24 cellular contexts compared by ENCODE assay signal in genomic region chr17:992933-993332, GRCh38.
"Had no signal": no experiment of that assay in that cellular context is flagged by ENCODE, and none has a peak within 500 bp of the region (broad histone marks: within the 10 kb centered on the region; RNA-seq: fewer than 3 reads in every experiment).

No MANE protein-coding gene starts in this region.

- H3K27ac Mint-ChIP-seq: activated CD4-positive, alpha-beta memory T cell treated with anti-CD3 and anti-CD28 coated beads, Interleukin-2, amount 10 ng/mL, durations not matched to agents 7 days and 5 days; activated CD4-positive, alpha-beta T cell treated with anti-CD3 and anti-CD28 coated beads for 36 hours; activated naive CD4-positive, alpha-beta T cell treated with anti-CD3 and anti-CD28 coated beads, Interleukin-2, amount 10 ng/mL, durations not matched to agents 7 days and 5 days; activated naive CD8-positive, alpha-beta T cell treated with anti-CD3 and anti-CD28 coated beads for 36 hours; activated T-cell treated with anti-CD3 and anti-CD28 coated beads, Interleukin-2, amount 50 U/mL, for 72 hours; activated T-helper 2 cell treated with anti-CD3 and anti-CD28 coated beads, Interferon-gamma antibody, Interleukin-2, Interleukin-4, amounts not matched to agents 10 μg/mL and 5 μg/mL and 100 μg/mL, durations not matched to agents 14 hours and 24 hours and 36 hours had no signal

- H3K27me3 Mint-ChIP-seq: activated CD4-positive, alpha-beta memory T cell treated with anti-CD3 and anti-CD28 coated beads, Interleukin-2, amount 10 ng/mL, durations not matched to agents 7 days and 5 days; activated CD4-positive, alpha-beta T cell treated with anti-CD3 and anti-CD28 coated beads for 36 hours; activated naive CD8-positive, alpha-beta T cell treated with anti-CD3 and anti-CD28 coated beads for 36 hours had no signal

- H3K36me3 Mint-ChIP-seq: activated naive CD4-positive, alpha-beta T cell treated with anti-CD3 and anti-CD28 coated beads, Interleukin-2, amount 10 ng/mL, durations not matched to agents 7 days and 5 days; activated naive CD8-positive, alpha-beta T cell treated with anti-CD3 and anti-CD28 coated beads for 36 hours had no signal

- H3K4me3 ChIP-seq: MG63 had no signal

- H3K9me3 ChIP-seq: MG63 had no signal

- ATAC-seq: activated CD4-positive, alpha-beta T cell treated with anti-CD3 and anti-CD28 coated beads for 36 hours; activated T-cell treated with anti-CD3 and anti-CD28 coated beads, Interleukin-2, amount 50 U/mL, for 72 hours had no signal

- DNase-seq: activated CD4-positive, alpha-beta memory T cell treated with anti-CD3 and anti-CD28 coated beads, Interleukin-2, amount 10 ng/mL, durations not matched to agents 7 days and 5 days; activated CD4-positive, alpha-beta T cell treated with anti-CD3 and anti-CD28 coated beads for 36 hours; activated CD4-positive, alpha-beta T cell treated with anti-CD3 and anti-CD28 coated beads, Interleukin-2, amount 50 U/mL, for 1 hour; activated CD4-positive, CD25-positive, alpha-beta regulatory T cell; activated gamma-delta T cell treated with Interleukin-2 at 50 U/mL for 16 hours; activated naive CD4-positive, alpha-beta T cell treated with anti-CD3 and anti-CD28 coated beads, Interleukin-2, amount 10 ng/mL, durations not matched to agents 7 days and 5 days; activated naive CD8-positive, alpha-beta T cell treated with anti-CD3 and anti-CD28 coated beads for 36 hours; activated T-cell treated with anti-CD3 and anti-CD28 coated beads for 4 hours; activated T-cell treated with anti-CD3 and anti-CD28 coated beads, Interleukin-2, amount 50 U/mL, for 72 hours; cerebellar nuclear complex; MG63; MV-4-11; NCI-H1092 treated with DMSO at 0.1 percent for 48 hours; NCI-H1436; NCI-H1694 treated with DMSO at 0.1 percent for 48 hours; NCI-H2029 treated with DMSO at 0.1 percent for 48 hours; NCI-H345; NCI-H510A; NCI-H748 treated with DMSO at 0.1 percent for 48 hours; SIG-M5; T-helper 2 cell; T1000 had no signal

- H3K4me2 ChIP-seq: KMS-11 had no signal

- H3K27ac ChIP-seq: KMS-11 had no signal

- H3K36me3 ChIP-seq: MG63 had no signal

- H3K4me3 Mint-ChIP-seq: activated CD4-positive, alpha-beta memory T cell treated with anti-CD3 and anti-CD28 coated beads, Interleukin-2, amount 10 ng/mL, durations not matched to agents 7 days and 5 days; activated CD4-positive, alpha-beta T cell treated with anti-CD3 and anti-CD28 coated beads for 36 hours; activated naive CD4-positive, alpha-beta T cell treated with anti-CD3 and anti-CD28 coated beads, Interleukin-2, amount 10 ng/mL, durations not matched to agents 7 days and 5 days; activated naive CD8-positive, alpha-beta T cell treated with anti-CD3 and anti-CD28 coated beads for 36 hours; activated T-cell treated with anti-CD3 and anti-CD28 coated beads, Interleukin-2, amount 50 U/mL, for 72 hours had no signal

- H3K27me3 ChIP-seq: MG63 had no signal
